In the genomic region with DNA sequence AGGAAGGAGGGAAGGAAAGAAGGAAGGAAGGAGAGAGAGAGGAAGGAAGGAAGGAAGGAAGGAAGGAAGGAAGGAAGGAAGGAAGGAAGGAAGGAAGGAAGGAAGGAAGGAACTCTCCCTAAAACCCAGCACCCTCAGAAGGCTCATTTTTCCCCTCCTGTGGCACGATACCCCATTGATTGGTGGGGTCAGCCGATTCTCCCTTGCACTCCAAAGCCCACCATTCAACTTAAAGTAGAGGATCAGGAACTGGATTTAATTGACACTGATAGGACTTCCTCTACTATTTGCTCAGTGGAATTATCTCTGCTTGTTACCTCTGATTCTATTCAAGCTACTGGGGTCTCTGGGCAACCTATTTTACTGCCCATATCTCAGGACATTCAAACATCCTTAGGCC, we compare ENCODE assay signal across 28 cellular contexts.
"Had no signal": no experiment of that assay in that cellular context is flagged by ENCODE, and none has a peak within 500 bp of the region (broad histone marks: within the 10 kb centered on the region; RNA-seq: fewer than 3 reads in every experiment).

No MANE protein-coding gene starts in this region.

- H3K27me3 ChIP-seq: suprapubic skin, testis, tibial artery, tibial nerve, transverse colon, upper lobe of left lung, upper lobe of right lung, uterus, vagina had no signal

- H3K4me1 Mint-ChIP-seq: stimulated activated effector memory CD8-positive, alpha-beta T cell treated with anti-CD3 and anti-CD28 coated beads, Interleukin-12 subunit alpha, Interleukin-12 subunit beta, amount 100 ng/mL, for 72 hours; stimulated activated memory B cell treated with anti-CD40 and anti-IgM and Interleukin-4, amounts not matched to agents 10 μg/mL and 1 μg/mL and 100 μg/mL, for 72 hours; stimulated activated naive B cell treated with anti-CD40 and anti-IgM and Interleukin-4, amounts not matched to agents 10 μg/mL and 1 μg/mL and 100 μg/mL, for 72 hours; stimulated activated naive CD8-positive, alpha-beta T cell treated with anti-CD3 and anti-CD28 coated beads, Interleukin-15, amount 100 ng/mL, for 72 hours had no signal

- H3K27ac Mint-ChIP-seq: stimulated activated effector memory CD8-positive, alpha-beta T cell treated with anti-CD3 and anti-CD28 coated beads, Interleukin-12 subunit alpha, Interleukin-12 subunit beta, amount 100 ng/mL, for 72 hours; stimulated activated memory B cell treated with anti-CD40 and anti-IgM and Interleukin-4, amounts not matched to agents 10 μg/mL and 1 μg/mL and 100 μg/mL, for 72 hours; stimulated activated naive B cell treated with anti-CD40 and anti-IgM and Interleukin-4, amounts not matched to agents 10 μg/mL and 1 μg/mL and 100 μg/mL, for 72 hours; stimulated activated naive CD8-positive, alpha-beta T cell treated with anti-CD3 and anti-CD28 coated beads, Interleukin-15, amount 100 ng/mL, for 72 hours; stimulated activated naive CD8-positive, alpha-beta T cell treated with anti-CD3 and anti-CD28 coated beads, Interleukin-15, Interleukin-2, amounts not matched to agents 100 ng/mL and 50 ng/mL, for 24 hours; type B pancreatic cell had no signal

- H3K36me3 ChIP-seq: stomach, suprapubic skin, thoracic aorta, thyroid gland, tibial artery, tibial nerve, transverse colon, upper lobe of left lung, upper lobe of right lung, uterus, vagina had no signal

- H3K4me3 ChIP-seq: stomach, suprapubic skin, testis, thoracic aorta, thyroid gland, tibial artery, tibial nerve, transverse colon, upper lobe of left lung, upper lobe of right lung, uterus, vagina had no signal

- H3K27ac ChIP-seq: stomach, suprapubic skin, testis, thoracic aorta, thyroid gland, tibial artery, tibial nerve, transverse colon, upper lobe of left lung, upper lobe of right lung, uterus, vagina had no signal

- DNase-seq: stimulated activated CD4-positive, alpha-beta T cell treated with anti-CD3 and anti-CD28 coated beads, Interleukin-2, amount 100 ng/mL, for 48 hours; stimulated activated CD4-positive, alpha-beta T cell treated with anti-CD3 and anti-CD28 coated beads, Interleukin-4, amount 100 ng/mL, for 1 hour; stimulated activated CD4-positive, alpha-beta T cell treated with anti-CD3 and anti-CD28 coated beads, Interleukin-4, amount 100 ng/mL, for 24 hours; stimulated activated CD4-positive, alpha-beta T cell treated with anti-CD3 and anti-CD28 coated beads, Interleukin-4, amount 100 ng/mL, for 4 hours; stimulated activated CD8-positive, alpha-beta memory T cell treated with anti-CD3 and anti-CD28 coated beads, Interleukin-4, amount 100 ng/mL, for 48 hours; stimulated activated naive B cell treated with anti-CD40 and anti-IgM and Interleukin-4, amounts not matched to agents 10 μg/mL and 1 μg/mL and 100 μg/mL, for 72 hours; stimulated activated naive CD4-positive, alpha-beta T cell; stimulated activated naive CD4-positive, alpha-beta T cell treated with Interleukin-2 at 50 U/mL for 16 hours; stimulated activated naive CD8-positive, alpha-beta T cell treated with anti-CD3 and anti-CD28 coated beads, Interleukin-15, amount 100 ng/mL, for 72 hours; stimulated activated naive CD8-positive, alpha-beta T cell treated with anti-CD3 and anti-CD28 coated beads, Interleukin-15, Interleukin-2, amounts not matched to agents 100 U/mL and 50 U/mL, for 24 hours; stomach; substantia nigra; testis; thyroid gland; tibial artery; transverse colon; trophoblast cell; upper lobe of left lung; upper lobe of right lung; uterus had no signal

- H3K36me3 Mint-ChIP-seq: stimulated activated effector memory CD8-positive, alpha-beta T cell treated with anti-CD3 and anti-CD28 coated beads, Interleukin-12 subunit alpha, Interleukin-12 subunit beta, amount 100 ng/mL, for 72 hours; type B pancreatic cell had no signal

- H3K4me1 ChIP-seq: stomach, suprapubic skin, testis, thyroid gland, tibial artery, tibial nerve, transverse colon, upper lobe of left lung, upper lobe of right lung, uterus, vagina had no signal

- H3K9me3 ChIP-seq: suprapubic skin, testis, thoracic aorta, thyroid gland, transverse colon, upper lobe of right lung, uterus had no signal

- ATAC-seq: stimulated activated effector memory CD8-positive, alpha-beta T cell treated with anti-CD3 and anti-CD28 coated beads, Interleukin-12 subunit alpha, Interleukin-12 subunit beta, amount 100 ng/mL, for 72 hours; stimulated activated memory B cell treated with anti-CD40 and anti-IgM and Interleukin-4, amounts not matched to agents 10 μg/mL and 1 μg/mL and 100 μg/mL, for 72 hours; stimulated activated naive B cell treated with anti-CD40 and anti-IgM and Interleukin-4, amounts not matched to agents 10 μg/mL and 1 μg/mL and 100 μg/mL, for 72 hours; stimulated activated naive CD8-positive, alpha-beta T cell treated with anti-CD3 and anti-CD28 coated beads, Interleukin-15, amount 100 ng/mL, for 72 hours; stimulated activated naive CD8-positive, alpha-beta T cell treated with anti-CD3 and anti-CD28 coated beads, Interleukin-15, Interleukin-2, amounts not matched to agents 100 U/mL and 50 U/mL, for 24 hours; upper lobe of right lung had no signal

- H3K27me3 Mint-ChIP-seq: stimulated activated memory B cell treated with anti-CD40 and anti-IgM and Interleukin-4, amounts not matched to agents 10 μg/mL and 1 μg/mL and 100 μg/mL, for 72 hours; stimulated activated naive CD8-positive, alpha-beta T cell treated with anti-CD3 and anti-CD28 coated beads, Interleukin-15, Interleukin-2, amounts not matched to agents 100 ng/mL and 50 ng/mL, for 24 hours; type B pancreatic cell had no signal

- H3K9me3 Mint-ChIP-seq: stimulated activated naive CD8-positive, alpha-beta T cell treated with anti-CD3 and anti-CD28 coated beads, Interleukin-15, Interleukin-2, amounts not matched to agents 100 ng/mL and 50 ng/mL, for 24 hours; type B pancreatic cell had no signal

- H3K4me3 Mint-ChIP-seq: stimulated activated effector memory CD8-positive, alpha-beta T cell treated with anti-CD3 and anti-CD28 coated beads, Interleukin-12 subunit alpha, Interleukin-12 subunit beta, amount 100 ng/mL, for 72 hours; stimulated activated memory B cell treated with anti-CD40 and anti-IgM and Interleukin-4, amounts not matched to agents 10 μg/mL and 1 μg/mL and 100 μg/mL, for 72 hours; stimulated activated naive B cell treated with anti-CD40 and anti-IgM and Interleukin-4, amounts not matched to agents 10 μg/mL and 1 μg/mL and 100 μg/mL, for 72 hours; stimulated activated naive CD8-positive, alpha-beta T cell treated with anti-CD3 and anti-CD28 coated beads, Interleukin-15, amount 100 ng/mL, for 72 hours; stimulated activated naive CD8-positive, alpha-beta T cell treated with anti-CD3 and anti-CD28 coated beads, Interleukin-15, Interleukin-2, amounts not matched to agents 100 ng/mL and 50 ng/mL, for 24 hours; type B pancreatic cell had no signal
